20 cellular contexts compared by ENCODE assay signal in the genomic region with DNA sequence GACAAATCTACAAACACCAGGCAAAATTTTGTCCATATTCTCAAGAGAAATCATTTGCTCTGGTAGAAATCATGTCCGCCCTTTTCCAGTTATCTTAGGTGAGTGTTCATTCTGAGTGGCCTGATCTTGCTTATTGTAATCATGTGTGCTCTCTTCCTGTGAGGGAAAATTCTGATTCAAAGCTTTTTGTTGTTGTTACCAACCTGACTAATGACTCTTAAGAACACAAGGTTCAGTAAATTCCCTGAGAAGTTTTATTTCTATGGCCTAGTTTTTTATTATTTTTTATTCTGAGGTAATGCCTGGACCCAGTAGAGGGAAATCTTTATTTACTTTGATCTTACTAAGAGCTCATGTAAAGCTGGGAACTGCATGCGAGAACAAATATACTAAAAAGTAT.
"Had no signal": no experiment of that assay in that cellular context is flagged by ENCODE, and none has a peak within 500 bp of the region (broad histone marks: within the 10 kb centered on the region; RNA-seq: fewer than 3 reads in every experiment).

No MANE protein-coding gene starts in this region.

- H3K27ac Mint-ChIP-seq: effector memory CD8-positive, alpha-beta T cell; memory B cell; natural killer cell; stimulated activated memory B cell treated with anti-CD40 and anti-IgM and Interleukin-4, amounts not matched to agents 10 μg/mL and 1 μg/mL and 100 μg/mL, for 72 hours had no signal

- ATAC-seq: effector memory CD8-positive, alpha-beta T cell; gastrocnemius medialis; left lobe of liver; natural killer cell; pancreas; stimulated activated memory B cell treated with anti-CD40 and anti-IgM and Interleukin-4, amounts not matched to agents 10 μg/mL and 1 μg/mL and 100 μg/mL, for 72 hours; stimulated activated naive CD8-positive, alpha-beta T cell treated with anti-CD3 and anti-CD28 coated beads, Interleukin-15, Interleukin-2, amounts not matched to agents 100 U/mL and 50 U/mL, for 24 hours; upper lobe of right lung had no signal

- H3K27me3 Mint-ChIP-seq: effector memory CD8-positive, alpha-beta T cell; memory B cell; stimulated activated memory B cell treated with anti-CD40 and anti-IgM and Interleukin-4, amounts not matched to agents 10 μg/mL and 1 μg/mL and 100 μg/mL, for 72 hours had no signal

- H3K4me1 ChIP-seq: gastrocnemius medialis, pancreas, sigmoid colon, spleen, transverse colon, upper lobe of right lung, uterus had no signal

- H3K4me3 ChIP-seq: gastrocnemius medialis, lung, pancreas, sigmoid colon, spleen, thoracic aorta, transverse colon, upper lobe of right lung, uterus had no signal

- H3K9me3 Mint-ChIP-seq: stimulated activated memory B cell treated with anti-CD40 and anti-IgM and Interleukin-4, amounts not matched to agents 10 μg/mL and 1 μg/mL and 100 μg/mL, for 72 hours had no signal

- H3K4me3 Mint-ChIP-seq: effector memory CD8-positive, alpha-beta T cell; memory B cell; natural killer cell; stimulated activated memory B cell treated with anti-CD40 and anti-IgM and Interleukin-4, amounts not matched to agents 10 μg/mL and 1 μg/mL and 100 μg/mL, for 72 hours had no signal

- H3K27me3 ChIP-seq: gastrocnemius medialis, neutrophil, pancreas, sigmoid colon, spleen, transverse colon, upper lobe of right lung, uterus had no signal

- H3K36me3 ChIP-seq: gastrocnemius medialis, neutrophil, pancreas, sigmoid colon, spleen, thoracic aorta, transverse colon, upper lobe of right lung, uterus had no signal

- H3K36me3 Mint-ChIP-seq: memory B cell; natural killer cell; stimulated activated memory B cell treated with anti-CD40 and anti-IgM and Interleukin-4, amounts not matched to agents 10 μg/mL and 1 μg/mL and 100 μg/mL, for 72 hours had no signal

- H3K27ac ChIP-seq: gastrocnemius medialis, neutrophil, pancreas, sigmoid colon, spleen, thoracic aorta, transverse colon, upper lobe of right lung, uterus had no signal

- DNase-seq: cortex of kidney; effector memory CD8-positive, alpha-beta T cell; foreskin fibroblast; gastrocnemius medialis; head of caudate nucleus; natural killer cell; pancreas; sigmoid colon; spleen; stimulated activated CD4-positive, alpha-beta T cell treated with anti-CD3 and anti-CD28 coated beads, Interleukin-4, amount 100 ng/mL, for 4 hours; stimulated activated naive CD8-positive, alpha-beta T cell treated with anti-CD3 and anti-CD28 coated beads, Interleukin-15, Interleukin-2, amounts not matched to agents 100 U/mL and 50 U/mL, for 24 hours; transverse colon; upper lobe of right lung; uterus had no signal

- H3K9me3 ChIP-seq: gastrocnemius medialis, neutrophil, pancreas, sigmoid colon, thoracic aorta, transverse colon, upper lobe of right lung, uterus had no signal

- H3K4me1 Mint-ChIP-seq: memory B cell; natural killer cell; stimulated activated memory B cell treated with anti-CD40 and anti-IgM and Interleukin-4, amounts not matched to agents 10 μg/mL and 1 μg/mL and 100 μg/mL, for 72 hours had no signal
